ENCODE assay signal across 20 cellular contexts in genomic region chr20:20289331-20289730, GRCh38.
A peak's percentile ranks its signal among the peaks of the same experiment; 100 is the strongest.
DNase-seq lines count a peak whose midpoint lies in the region; ATAC-seq, FAIRE-seq and TF ChIP-seq lines count a peak whose summit lies in the region.
"Had no signal": no experiment of that assay in that cellular context is flagged by ENCODE, and none has a peak within 500 bp of the region (broad histone marks: within the 10 kb centered on the region; RNA-seq: fewer than 3 reads in every experiment).

No MANE protein-coding gene starts in this region.

- H3K36me3 ChIP-seq in BJ (ENCODE audit: control insufficient read depth, insufficient read depth, low read length), result no peaks in the 10 kb centered on the region
- H3K36me3 ChIP-seq: BLaER1 treated with 17β-estradiol and CSF1 and Interleukin-3, amounts not matched to agents 10 nM and 100 nM; HAP-1 had no signal

- no peak for FAIRE-seq in frontal cortex (lab: Jason Lieb, UNC)
- FAIRE-seq: A204.1, D721Med, GM12878, GM18507, H54 had no signal

- ATAC-seq in HG03039 (IDR thresholded peaks at IDR 0.05; ENCODE audit: unreplicated experiment), result no peak
- ATAC-seq: GM12878 had no signal

- H3K4me3 ChIP-seq in BJ (ENCODE audit: low read depth, low read length), result no peak overlapping the region
- H3K4me3 ChIP-seq: BLaER1 treated with 17β-estradiol and CSF1 and Interleukin-3, amounts not matched to agents 10 nM and 100 nM; GM12878; HAP-1 had no signal

- no peaks in the 10 kb centered on the region for H3K27me3 ChIP-seq in BJ (ENCODE audit: control insufficient read depth, insufficient read depth, low read length)
- H3K27me3 ChIP-seq: BLaER1 treated with 17β-estradiol and CSF1 and Interleukin-3, amounts not matched to agents 10 nM and 100 nM had no signal

- in situ Hi-C loops in KBM-7 (cut with MboI; ENCODE audit: low pct_unique_long_range_greater_than_20kb, low sequenced_read_pairs), result no loop called here

- DNase-seq in BJ (ENCODE audit: low read depth) (peak; percentile 39), ELR (ENCODE audit: low read depth) (peak; percentile 63), RPMI7951 (ENCODE audit: low read depth) (peak; percentile 71), frontal cortex (ENCODE audit: low spot score in 2 of 2) (no peak), KBM-7 (no peak)
- DNase-seq: CD4-positive, alpha-beta T cell; CD8-positive, alpha-beta memory T cell; DMS 273 treated with DMSO at 0.1 percent for 48 hours; DMS79; GDM1; GOT3; HFFc6 had no signal

- POLR2A ChIA-PET in BJ (lab: Charles Lee), result no interaction called here

- CTCF ChIA-PET in BJ (lab: Yijun Ruan, JAX), result no interaction called here

- no peak for TF ChIP-seq CTCF in BJ (IDR thresholded peaks at IDR 0.05; ENCODE audit: insufficient read depth, low read depth, low read length)

Comparison
In these comparisons a context has a peak if more than half of its experiments do, and no peak if none do; other contexts are left out.
1. DNase-seq: peak in BJ (single experiment), ELR (single experiment) and RPMI7951 (single experiment); none in frontal cortex (0 of 2) and KBM-7 (single experiment).